Comparison of ENCODE assay signal across 8 cellular contexts in genomic region chr17:15257316-15257925, GRCh38. TPM values are rescaled to one million over a fixed set of nuclear protein-coding genes. Genes with fewer than 3 reads are reported as not detected.
DNase-seq lines count a peak whose midpoint lies in the region; ATAC-seq and TF ChIP-seq lines count a peak whose summit lies in the region.

No MANE protein-coding gene starts in this region.

- peak; percentile 78 for ATAC-seq in GM18502 (IDR thresholded peaks at IDR 0.05; ENCODE audit: poor library complexity, unreplicated experiment)
- ATAC-seq in HG03108 (IDR thresholded peaks at IDR 0.05; ENCODE audit: unreplicated experiment), result peak; percentile 68

- POLR2A ChIA-PET in AG04450 (lab: Yijun Ruan, JAX), result interaction anchor here (0.6 kb wide), 1 partner anchor 268 kb away, joined by 4 read pairs; no protein-coding TSS in a partner anchor

- DNase-seq in AG04450 (ENCODE audit: low read depth, low spot score), result peak; percentile 38
- DNase-seq in NCI-H82 treated with DMSO at 0.1 percent for 48 hours (lab: John Stamatoyannopoulos, UW; ENCODE audit: unreplicated experiment), result peak; percentile 20
- DNase-seq in activated CD8-positive, alpha-beta memory T cell treated with anti-CD3 and anti-CD28 coated beads, Interleukin-2, amount 50 U/mL, for 4 hours, result peak; percentile 43
- DNase-seq in epithelial cell of proximal tubule (ENCODE audit: low read depth), result no peak
- DNase-seq in stimulated activated naive CD4-positive, alpha-beta T cell treated with Interleukin-2 at 50 U/mL for 16 hours (lab: John Stamatoyannopoulos, UW), result peak; percentile 16

- H3K4me1 ChIP-seq in muscle layer of duodenum (ENCODE audit: control insufficient read depth in 1 of 2, insufficient read depth in 2 of 2, low read length in 2 of 2), result peaks cover 15 to 67% of the 10 kb centered on the region in 2 donors

- H3K4me3 ChIP-seq in AG04450 (ENCODE audit: low read depth, low read length) (peak overlapping the region; percentile 36), epithelial cell of proximal tubule (ENCODE audit: low read depth, low read length) (no peak overlapping the region), muscle layer of duodenum (ENCODE audit: low read depth in 1 of 2, low read length in 2 of 2) (peak overlapping the region; percentile 47 to 83)

- no peak overlapping the region for H3K27ac ChIP-seq in AG04450 (ENCODE audit: low read depth, low read length)
- H3K27ac ChIP-seq in muscle layer of duodenum (ENCODE audit: low read length), result peak overlapping the region; percentile 48

- H3K9me3 ChIP-seq in AG04450 (ENCODE audit: control insufficient read depth, insufficient read depth, low read length) (no peaks in the 10 kb centered on the region), muscle layer of duodenum (ENCODE audit: control insufficient read depth in 1 of 2, low read length in 2 of 2) (no peaks in the 10 kb centered on the region)

- H3K27me3 ChIP-seq in AG04450 (ENCODE audit: control insufficient read depth, insufficient read depth, low read length), result no peaks in the 10 kb centered on the region
- H3K27me3 ChIP-seq in muscle layer of duodenum (ENCODE audit: low read depth, low read length), result no peaks in the 10 kb centered on the region

- CTCF ChIA-PET in AG04450 (lab: Charles Lee), result interaction anchor here (0.6 to 4.4 kb wide), 38 partner anchors 9 to 270 kb away, joined by 3 to 116 read pairs (median 4); no protein-coding TSS in a partner anchor

- TF ChIP-seq CTCF in AG04450 (IDR thresholded peaks at IDR 0.05; ENCODE audit: low read depth, low read length), result peak; percentile 90
- TF ChIP-seq CTCF in epithelial cell of proximal tubule (conservative IDR thresholded peaks at IDR 0.05; ENCODE audit: low read depth, low read length), result peak; percentile 93

- peaks cover 32 to 34% of the 10 kb centered on the region in 2 donors for H3K36me3 ChIP-seq in muscle layer of duodenum (ENCODE audit: control insufficient read depth in 1 of 2, insufficient read depth in 2 of 2, low read length in 2 of 2)

RNA-seq across cellular contexts. Expression of gene PMP22, which starts 7.7 kb away (rescaled TPM):
- polyA plus RNA-seq in AG04450 (2011; rRNA removed), result 204 and 225 TPM in 2 replicates
- 274 and 352 TPM in 2 replicates for polyA minus RNA-seq in AG04450 (2011; rRNA and poly(A)+ RNA removed)
- total RNA-seq in epithelial cell of proximal tubule, result 8.6 and 12.7 TPM in 2 replicates
